ENCODE assay signal across 3 cellular contexts in genomic region chr1:32352831-32353383, GRCh38.
TF ChIP-seq lines count a peak whose summit lies in the region.

No MANE protein-coding gene starts in this region.

TF ChIP-seq in SK-N-SH, 30 proteins besides CTCF, POLR2A, EP300 and RAD21 (continued from another document):
- TF ChIP-seq REST (IDR thresholded peaks at IDR 0.05; ENCODE audit: low read depth, low read length): no peak
- TF ChIP-seq FOXM1 (IDR thresholded peaks at IDR 0.05; ENCODE audit: low read depth): no peak
- no peak for TF ChIP-seq GATA2 (CRISPR knock-in tag; IDR thresholded peaks at IDR 0.05)
- TF ChIP-seq SMC3 (IDR thresholded peaks at IDR 0.05; ENCODE audit: low read depth, low read length): no peak
- no peak for TF ChIP-seq POLR2AphosphoS5 (IDR thresholded peaks at IDR 0.05; ENCODE audit: low read depth, low read length)
- no peak for TF ChIP-seq FOXJ3 (CRISPR knock-in tag; IDR thresholded peaks at IDR 0.05)

TF ChIP-seq in SK-N-SH treated with all-trans-retinoic acid at 6 μM for 48 hours, 23 proteins besides CTCF, POLR2A, EP300 and RAD21 (continued from another document):
- TF ChIP-seq POU6F1 (CRISPR knock-in tag; IDR thresholded peaks at IDR 0.05; ENCODE audit: borderline replicate concordance, low read depth) (no peak), CSRNP3 (CRISPR knock-in tag; IDR thresholded peaks at IDR 0.05) (no peak), CREB5 (CRISPR knock-in tag; IDR thresholded peaks at IDR 0.05; ENCODE audit: low read depth) (no peak), GLIS3 (CRISPR knock-in tag; IDR thresholded peaks at IDR 0.05) (no peak), ISL1 (CRISPR knock-in tag; IDR thresholded peaks at IDR 0.05) (no peak), ESRRG (CRISPR knock-in tag; IDR thresholded peaks at IDR 0.05) (no peak), TOX (CRISPR knock-in tag; IDR thresholded peaks at IDR 0.05; ENCODE audit: borderline replicate concordance) (no peak), ZFP3 (CRISPR knock-in tag; IDR thresholded peaks at IDR 0.05) (no peak), PPARA (CRISPR knock-in tag; IDR thresholded peaks at IDR 0.05; ENCODE audit: borderline replicate concordance) (no peak), CSDC2 (CRISPR knock-in tag; IDR thresholded peaks at IDR 0.05) (no peak), ZFP30 (CRISPR knock-in tag; IDR thresholded peaks at IDR 0.05) (no peak), ARNTL (CRISPR knock-in tag; IDR thresholded peaks at IDR 0.05; ENCODE audit: borderline replicate concordance, low read depth) (no peak), OSR1 (CRISPR knock-in tag; IDR thresholded peaks at IDR 0.05) (no peak), ZNF565 (CRISPR knock-in tag; conservative IDR thresholded peaks at IDR 0.05; ENCODE audit: low read depth) (no peak), ZC3H10 (CRISPR knock-in tag; IDR thresholded peaks at IDR 0.05) (no peak)

TF ChIP-seq in liver, 16 proteins besides CTCF, POLR2A, EP300 and RAD21 (continued from another document):
- no peak for TF ChIP-seq HNF4A (conservative IDR thresholded peaks at IDR 0.05)
- TF ChIP-seq ZBTB33 (IDR thresholded peaks at IDR 0.05): no peak
- no peak for TF ChIP-seq REST (IDR thresholded peaks at IDR 0.05)
- no peak for TF ChIP-seq YY1 (IDR thresholded peaks at IDR 0.05)
- TF ChIP-seq RXRA (IDR thresholded peaks at IDR 0.05): no peak
- TF ChIP-seq GABPA (IDR thresholded peaks at IDR 0.05 in 1 of 2, conservative IDR thresholded peaks at IDR 0.05 in 1 of 2): no peak
- no peak for TF ChIP-seq JUND (IDR thresholded peaks at IDR 0.05)
- no peak for TF ChIP-seq MAX (IDR thresholded peaks at IDR 0.05)
- no peak for TF ChIP-seq ATF3 (IDR thresholded peaks at IDR 0.05)
- no peak for TF ChIP-seq TAF1 (conservative IDR thresholded peaks at IDR 0.05)
- no peak for TF ChIP-seq EGR1 (IDR thresholded peaks at IDR 0.05; ENCODE audit: low read depth in 2 of 2)
- TF ChIP-seq HNF4G (IDR thresholded peaks at IDR 0.05): no peak
